32 cellular contexts compared by ENCODE assay signal in the genomic region with DNA sequence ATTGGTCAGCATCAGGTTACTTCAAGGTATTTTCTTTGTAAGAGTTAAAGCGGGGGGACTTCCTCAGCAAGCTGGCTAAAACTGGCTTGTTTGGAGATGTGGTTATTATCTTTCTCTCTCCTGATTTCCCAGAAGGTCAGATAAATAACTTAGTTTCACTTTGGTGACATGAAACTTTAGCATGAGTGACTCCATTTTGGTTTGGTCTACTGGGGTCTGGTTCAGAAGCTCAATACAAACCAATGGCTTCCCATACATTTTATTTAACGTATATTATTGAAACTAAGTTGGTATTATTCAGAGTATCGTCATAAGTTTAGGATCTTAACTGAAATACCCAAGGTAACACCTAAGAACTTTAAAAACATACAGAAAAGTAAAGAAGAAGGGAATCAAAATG.
"Had no signal": no experiment of that assay in that cellular context is flagged by ENCODE, and none has a peak within 500 bp of the region (broad histone marks: within the 10 kb centered on the region; RNA-seq: fewer than 3 reads in every experiment).

No MANE protein-coding gene starts in this region.

- H3K4me3 ChIP-seq: esophagus muscularis mucosa, gastrocnemius medialis, heart left ventricle had no signal

- H3K36me3 ChIP-seq: brain microvascular endothelial cell, esophagus muscularis mucosa, gastrocnemius medialis, heart left ventricle had no signal

- H3K27me3 Mint-ChIP-seq: activated CD4-positive, alpha-beta T cell treated with anti-CD3 and anti-CD28 coated beads for 36 hours; activated CD8-positive, alpha-beta memory T cell treated with anti-CD3 and anti-CD28 coated beads, Interleukin-2, amount 10 ng/mL, durations not matched to agents 7 days and 5 days had no signal

- H3K9me3 Mint-ChIP-seq: activated CD4-positive, alpha-beta memory T cell treated with anti-CD3 and anti-CD28 coated beads for 36 hours; activated CD4-positive, alpha-beta T cell treated with anti-CD3 and anti-CD28 coated beads, Interleukin-2, amount 10 ng/mL, durations not matched to agents 24 days and 14 days; activated naive CD4-positive, alpha-beta T cell treated with anti-CD3 and anti-CD28 coated beads, Interleukin-2, amount 10 ng/mL, durations not matched to agents 7 days and 5 days; activated naive CD4-positive, alpha-beta T cell treated with anti-CD3 and anti-CD28 coated beads, Interleukin-2, amount 50 U/mL, for 72 hours; activated naive CD8-positive, alpha-beta T cell treated with anti-CD3 and anti-CD28 coated beads, Interleukin-2, amount 10 ng/mL, durations not matched to agents 7 days and 5 days; activated T-helper 1 cell treated with anti-CD3 and anti-CD28 coated beads, Interleukin-12 subunit alpha, Interleukin-12 subunit beta, Interleukin-2, Interleukin-4 antibody, amounts not matched to agents 30 ng/mL and 10 ng/mL and 1 ng/mL, durations not matched to agents 14 hours and 24 hours and 36 hours; activated T-helper 2 cell treated with anti-CD3 and anti-CD28 coated beads, Interferon-gamma antibody, Interleukin-2, Interleukin-4, amounts not matched to agents 10 μg/mL and 5 μg/mL and 100 μg/mL, durations not matched to agents 14 hours and 24 hours and 36 hours; effector memory CD8-positive, alpha-beta T cell had no signal

- H3K9me3 ChIP-seq: esophagus muscularis mucosa, gastrocnemius medialis, heart left ventricle had no signal

- H3K4me1 ChIP-seq: esophagus muscularis mucosa, gastrocnemius medialis, heart left ventricle had no signal

- ATAC-seq: activated CD4-positive, alpha-beta T cell treated with anti-CD3 and anti-CD28 coated beads for 36 hours; activated CD8-positive, alpha-beta memory T cell treated with anti-CD3 and anti-CD28 coated beads, Interleukin-2, amount 10 ng/mL, durations not matched to agents 7 days and 5 days; activated CD8-positive, alpha-beta T cell treated with anti-CD3 and anti-CD28 coated beads, Interleukin-2, amount 10 ng/mL, durations not matched to agents 7 days and 5 days; activated naive CD4-positive, alpha-beta T cell treated with anti-CD3 and anti-CD28 coated beads, Interleukin-2, amount 50 U/mL, for 72 hours; effector memory CD8-positive, alpha-beta T cell; foreskin keratinocyte; gastrocnemius medialis; heart left ventricle had no signal

- DNase-seq: activated CD4-positive, alpha-beta memory T cell treated with anti-CD3 and anti-CD28 coated beads for 36 hours; activated CD4-positive, alpha-beta T cell treated with anti-CD3 and anti-CD28 coated beads for 36 hours; activated CD4-positive, alpha-beta T cell treated with anti-CD3 and anti-CD28 coated beads, Interleukin-2, amount 10 ng/mL, durations not matched to agents 24 days and 14 days; activated CD4-positive, CD25-positive, alpha-beta regulatory T cell; activated CD4-positive, CD25-positive, alpha-beta regulatory T cell treated with anti-CD3 and anti-CD28 coated beads, Interleukin-2, amount 50 U/mL, for 72 hours; activated CD8-positive, alpha-beta memory T cell treated with anti-CD3 and anti-CD28 coated beads, Interleukin-2, amount 10 ng/mL, durations not matched to agents 7 days and 5 days; activated CD8-positive, alpha-beta memory T cell treated with anti-CD3 and anti-CD28 coated beads, Interleukin-2, amount 50 U/mL, for 4 hours; activated CD8-positive, alpha-beta T cell treated with anti-CD3 and anti-CD28 coated beads, Interleukin-2, amount 10 ng/mL, durations not matched to agents 7 days and 5 days; activated naive CD4-positive, alpha-beta T cell treated with anti-CD3 and anti-CD28 coated beads, Interleukin-2, amount 10 ng/mL, durations not matched to agents 7 days and 5 days; activated naive CD8-positive, alpha-beta T cell treated with anti-CD3 and anti-CD28 coated beads, Interleukin-2, amount 10 ng/mL, durations not matched to agents 7 days and 5 days; activated T-cell treated with anti-CD3 and anti-CD28 coated beads, Interleukin-2, amount 50 U/mL, for 1 hour; activated T-cell treated with anti-CD3 and anti-CD28 coated beads, Interleukin-2, amount 50 U/mL, for 48 hours; brain microvascular endothelial cell; caudate nucleus; cortex of kidney; dermis blood vessel endothelial cell; effector CD4-positive, alpha-beta T cell; effector memory CD8-positive, alpha-beta T cell; erythroblast; foreskin keratinocyte; gastrocnemius medialis; glutamatergic neuron; heart left ventricle; T-helper 1 cell; T-helper 2 cell had no signal

- H3K4me3 Mint-ChIP-seq: activated CD4-positive, alpha-beta memory T cell treated with anti-CD3 and anti-CD28 coated beads for 36 hours; activated CD4-positive, alpha-beta T cell treated with anti-CD3 and anti-CD28 coated beads for 36 hours; activated CD4-positive, alpha-beta T cell treated with anti-CD3 and anti-CD28 coated beads, Interleukin-2, amount 10 ng/mL, durations not matched to agents 24 days and 14 days; activated CD8-positive, alpha-beta memory T cell treated with anti-CD3 and anti-CD28 coated beads, Interleukin-2, amount 10 ng/mL, durations not matched to agents 7 days and 5 days; activated CD8-positive, alpha-beta T cell treated with anti-CD3 and anti-CD28 coated beads, Interleukin-2, amount 10 ng/mL, durations not matched to agents 7 days and 5 days; activated naive CD4-positive, alpha-beta T cell treated with anti-CD3 and anti-CD28 coated beads, Interleukin-2, amount 10 ng/mL, durations not matched to agents 7 days and 5 days; activated naive CD8-positive, alpha-beta T cell treated with anti-CD3 and anti-CD28 coated beads, Interleukin-2, amount 10 ng/mL, durations not matched to agents 7 days and 5 days; activated T-helper 1 cell treated with anti-CD3 and anti-CD28 coated beads, Interleukin-12 subunit alpha, Interleukin-12 subunit beta, Interleukin-2, Interleukin-4 antibody, amounts not matched to agents 30 ng/mL and 10 ng/mL and 1 ng/mL, durations not matched to agents 14 hours and 24 hours and 36 hours; effector memory CD8-positive, alpha-beta T cell had no signal

- H3K27ac ChIP-seq: brain microvascular endothelial cell, esophagus muscularis mucosa, foreskin keratinocyte, gastrocnemius medialis, heart left ventricle had no signal

- FAIRE-seq: astrocyte, bronchial epithelial cell, colon had no signal

- H3K27ac Mint-ChIP-seq: activated CD4-positive, alpha-beta memory T cell treated with anti-CD3 and anti-CD28 coated beads for 36 hours; activated CD4-positive, alpha-beta T cell treated with anti-CD3 and anti-CD28 coated beads for 36 hours; activated CD8-positive, alpha-beta memory T cell treated with anti-CD3 and anti-CD28 coated beads, Interleukin-2, amount 10 ng/mL, durations not matched to agents 7 days and 5 days; activated CD8-positive, alpha-beta T cell treated with anti-CD3 and anti-CD28 coated beads, Interleukin-2, amount 10 ng/mL, durations not matched to agents 7 days and 5 days; activated naive CD4-positive, alpha-beta T cell treated with anti-CD3 and anti-CD28 coated beads, Interleukin-2, amount 10 ng/mL, durations not matched to agents 7 days and 5 days; activated naive CD4-positive, alpha-beta T cell treated with anti-CD3 and anti-CD28 coated beads, Interleukin-2, amount 50 U/mL, for 72 hours; activated naive CD8-positive, alpha-beta T cell treated with anti-CD3 and anti-CD28 coated beads, Interleukin-2, amount 10 ng/mL, durations not matched to agents 7 days and 5 days; activated T-helper 1 cell treated with anti-CD3 and anti-CD28 coated beads, Interleukin-12 subunit alpha, Interleukin-12 subunit beta, Interleukin-2, Interleukin-4 antibody, amounts not matched to agents 30 ng/mL and 10 ng/mL and 1 ng/mL, durations not matched to agents 14 hours and 24 hours and 36 hours; activated T-helper 2 cell treated with anti-CD3 and anti-CD28 coated beads, Interferon-gamma antibody, Interleukin-2, Interleukin-4, amounts not matched to agents 10 μg/mL and 5 μg/mL and 100 μg/mL, durations not matched to agents 14 hours and 24 hours and 36 hours had no signal

- H3K27me3 ChIP-seq: brain microvascular endothelial cell, gastrocnemius medialis, heart left ventricle had no signal

- H3K4me1 Mint-ChIP-seq: activated naive CD4-positive, alpha-beta T cell treated with anti-CD3 and anti-CD28 coated beads, Interleukin-2, amount 10 ng/mL, durations not matched to agents 7 days and 5 days; activated naive CD8-positive, alpha-beta T cell treated with anti-CD3 and anti-CD28 coated beads, Interleukin-2, amount 10 ng/mL, durations not matched to agents 7 days and 5 days had no signal

- H3K36me3 Mint-ChIP-seq: activated CD4-positive, alpha-beta memory T cell treated with anti-CD3 and anti-CD28 coated beads for 36 hours; activated CD8-positive, alpha-beta memory T cell treated with anti-CD3 and anti-CD28 coated beads, Interleukin-2, amount 10 ng/mL, durations not matched to agents 7 days and 5 days; activated naive CD4-positive, alpha-beta T cell treated with anti-CD3 and anti-CD28 coated beads, Interleukin-2, amount 10 ng/mL, durations not matched to agents 7 days and 5 days; activated naive CD4-positive, alpha-beta T cell treated with anti-CD3 and anti-CD28 coated beads, Interleukin-2, amount 50 U/mL, for 72 hours; activated naive CD8-positive, alpha-beta T cell treated with anti-CD3 and anti-CD28 coated beads, Interleukin-2, amount 10 ng/mL, durations not matched to agents 7 days and 5 days had no signal
